Comparison of ENCODE assay signal across 8 cellular contexts in genomic region chr19:53395840-53396580, GRCh38. TPM values are rescaled to one million over a fixed set of nuclear protein-coding genes. Genes with fewer than 3 reads are reported as not detected.
DNase-seq lines count a peak whose midpoint lies in the region; FAIRE-seq and TF ChIP-seq lines count a peak whose summit lies in the region.
"Not testable (repeated sequence)": the region's sequence is repeated elsewhere in the genome, so short reads cannot be mapped to it uniquely, and the experiment has no call there.

No MANE protein-coding gene starts in this region.

- peaks cover 26 to 35% of the 10 kb centered on the region in 2 donors for H3K36me3 Mint-ChIP-seq in CD4-positive, alpha-beta memory T cell
- peaks cover 46% of the 10 kb centered on the region for H3K36me3 Mint-ChIP-seq in T-helper 1 cell treated with Interleukin-12 subunit alpha and Interleukin-12 subunit beta and Interleukin-4 antibody, amounts not matched to agents 30 μg/mL and 1 μg/mL, for 36 hours (ENCODE audit: low read depth)
- peaks cover 18% of the 10 kb centered on the region for H3K36me3 Mint-ChIP-seq in astrocyte (ENCODE audit: low read depth, unreplicated experiment)

- not testable (repeated sequence) for H2BK120ac ChIP-seq in neuronal stem cell (ENCODE audit: low read depth, low read length)

- not testable (repeated sequence) for H2BK5ac ChIP-seq in neuronal stem cell (ENCODE audit: low read length)

- H4K20me1 ChIP-seq in astrocyte (ENCODE audit: insufficient read depth, low read length), result not testable (repeated sequence)

- POLR2A ChIA-PET in CD4-positive, alpha-beta memory T cell (lab: Charles Lee; ENCODE audit: partially characterized antibody), result interaction anchor here (1.9 kb wide), 2 partner anchors 63 to 125 kb away, joined by 7 to 9 read pairs; partner anchors contain the start of gene ZNF845

- TF ChIP-seq CTCF in astrocyte (IDR thresholded peaks at IDR 0.05; ENCODE audit: insufficient read depth, low read depth, low read length), result not testable (repeated sequence)

- peaks cover 0 to 25% (median 8%) of the 10 kb centered on the region in 8 donors for H3K9me3 Mint-ChIP-seq in CD4-positive, alpha-beta memory T cell
- peaks cover 31% of the 10 kb centered on the region for H3K9me3 Mint-ChIP-seq in T-helper 1 cell treated with Interleukin-12 subunit alpha and Interleukin-12 subunit beta and Interleukin-4 antibody, amounts not matched to agents 30 μg/mL and 1 μg/mL, for 36 hours
- H3K9me3 Mint-ChIP-seq in astrocyte (ENCODE audit: unreplicated experiment), result peaks cover 10% of the 10 kb centered on the region

- H3K23ac ChIP-seq in neuronal stem cell (ENCODE audit: low read depth, low read length, poor library complexity), result not testable (repeated sequence)

- DNase-seq in CD4-positive, alpha-beta memory T cell; Jurkat, Clone E6-1 (ENCODE audit: low read depth, low spot score); astrocyte (ENCODE audit: low read depth); neuronal stem cell (ENCODE audit: low spot score): not testable (repeated sequence)
- DNase-seq in kidney tubule cell (ENCODE audit: low spot score), result peak; percentile 4
- peak; percentile 11 for DNase-seq in superior temporal gyrus (ENCODE audit: extremely low spot score)

- peak overlapping the region; percentile 86 for H3K9ac ChIP-seq in astrocyte (ENCODE audit: low read length)
- H3K9ac ChIP-seq in neuronal stem cell (ENCODE audit: low read depth, low read length, poor library complexity), result peak overlapping the region; percentile 70

- intact Hi-C loops in CD4-positive, alpha-beta memory T cell (cut with micrococcal nuclease), result loop anchor here (1.0 to 10.0 kb wide), 5 partner anchors 31 to 201 kb away; partner anchors contain the start of genes ZNF525, ZNF665, ZNF761 and ZNF813

- H2BK12ac ChIP-seq in neuronal stem cell (ENCODE audit: low read length), result not testable (repeated sequence)

- not testable (repeated sequence) for H3K18ac ChIP-seq in neuronal stem cell (ENCODE audit: low read length)

- peak overlapping the region; percentile 75 for H3K27ac ChIP-seq in CD4-positive, alpha-beta memory T cell (ENCODE audit: low read depth, low read length)
- peak overlapping the region; percentile 60 for H3K27ac ChIP-seq in astrocyte (ENCODE audit: low read depth, low read length)
- H3K27ac ChIP-seq in esophagus (ENCODE audit: low read depth in 2 of 2, low read length in 1 of 2), result peak overlapping the region; percentile 77 to 85
- H3K27ac ChIP-seq in neuronal stem cell (replicated peaks; ENCODE audit: low read length), result not testable (repeated sequence)

- H3K4me2 ChIP-seq in astrocyte (ENCODE audit: low read length), result peak overlapping the region; percentile 97
- peak overlapping the region; percentile 93 for H3K4me2 ChIP-seq in neuronal stem cell (ENCODE audit: insufficient read depth, low read length, poor library complexity, severe bottlenecking)

- H3K4me3 Mint-ChIP-seq in CD4-positive, alpha-beta memory T cell, result peak overlapping the region; percentile 92 to 99 (median 98)
- peak overlapping the region; percentile 98 for H3K4me3 Mint-ChIP-seq in T-helper 1 cell treated with Interleukin-12 subunit alpha and Interleukin-12 subunit beta and Interleukin-4 antibody, amounts not matched to agents 30 μg/mL and 1 μg/mL, for 36 hours
- peak overlapping the region; percentile 98 for H3K4me3 Mint-ChIP-seq in astrocyte (ENCODE audit: unreplicated experiment)

- H2AFZ ChIP-seq in astrocyte (ENCODE audit: low read depth, low read length) (peak overlapping the region; percentile 92), neuronal stem cell (ENCODE audit: low read length) (peak overlapping the region; percentile 91)

- peaks cover 20% of the 10 kb centered on the region for H3K4me1 ChIP-seq in CD4-positive, alpha-beta memory T cell (ENCODE audit: insufficient read depth, low read length)
- H3K4me1 ChIP-seq in astrocyte (ENCODE audit: insufficient read depth, low read length); esophagus (ENCODE audit: control insufficient read depth in 2 of 2, insufficient read depth in 2 of 2, low read length in 1 of 2); neuronal stem cell (ENCODE audit: control insufficient read depth in 2 of 2, insufficient read depth in 1 of 2, low read depth in 1 of 2, low read length in 2 of 2): not testable (repeated sequence)

- peak overlapping the region; percentile 69 to 70 for H3K4me3 ChIP-seq in CD4-positive, alpha-beta memory T cell (ENCODE audit: low read length in 2 of 2)
- peak overlapping the region; percentile 80 for H3K4me3 ChIP-seq in Jurkat, Clone E6-1 (ENCODE audit: low read length)
- H3K4me3 ChIP-seq in astrocyte (ENCODE audit: insufficient read depth, low read depth, low read length) (peak overlapping the region; percentile 89), esophagus (ENCODE audit: low read depth in 1 of 2, low read length in 2 of 2) (peak overlapping the region; percentile 53 to 81), neuronal stem cell (ENCODE audit: low read length in 2 of 2) (peak overlapping the region; percentile 79 to 96)

- H3K79me1 ChIP-seq in neuronal stem cell (ENCODE audit: low read depth, low read length), result not testable (repeated sequence)

- not testable (repeated sequence) for H3K14ac ChIP-seq in neuronal stem cell (ENCODE audit: low read length)

- H3K4ac ChIP-seq in neuronal stem cell (ENCODE audit: low read length), result not testable (repeated sequence)

- H3K79me2 ChIP-seq in astrocyte (ENCODE audit: insufficient read depth, low read length), result not testable (repeated sequence)

- not testable (repeated sequence) for H4K8ac ChIP-seq in neuronal stem cell (ENCODE audit: low read depth, low read length)

- CTCF ChIA-PET in CD4-positive, alpha-beta memory T cell (lab: Charles Lee; ENCODE audit: partially characterized antibody), result interaction anchor here (0.6 kb wide), 1 partner anchor 403 kb away, joined by 3 read pairs; no protein-coding TSS in a partner anchor

- peak overlapping the region; percentile 91 to 98 (median 96) for H3K27ac Mint-ChIP-seq in CD4-positive, alpha-beta memory T cell
- peak overlapping the region; percentile 93 for H3K27ac Mint-ChIP-seq in T-helper 1 cell treated with Interleukin-12 subunit alpha and Interleukin-12 subunit beta and Interleukin-4 antibody, amounts not matched to agents 30 μg/mL and 1 μg/mL, for 36 hours
- peak overlapping the region; percentile 70 for H3K27ac Mint-ChIP-seq in astrocyte (ENCODE audit: unreplicated experiment)

- FAIRE-seq in astrocyte (lab: Jason Lieb, UNC), result not testable (repeated sequence)

- 10 to 15% methylated on average over 9 of the region's 9 CpGs for WGBS in esophagus, 2 donors
- WGBS in neuronal stem cell (ENCODE audit: extremely low coverage in 2 of 2, insufficient read length in 2 of 2, insufficient replicate concordance in 1 of 2), 2 donors, result no CpG with 5 or more reads among the region's 9 CpGs

- H4K91ac ChIP-seq in neuronal stem cell (ENCODE audit: low read depth, low read length, poor library complexity), result not testable (repeated sequence)

- peaks cover 21 to 41% (median 30%) of the 10 kb centered on the region in 4 donors for H3K4me1 Mint-ChIP-seq in CD4-positive, alpha-beta memory T cell
- H3K4me1 Mint-ChIP-seq in T-helper 1 cell treated with Interleukin-12 subunit alpha and Interleukin-12 subunit beta and Interleukin-4 antibody, amounts not matched to agents 30 μg/mL and 1 μg/mL, for 36 hours (ENCODE audit: low read depth), result peaks cover 23% of the 10 kb centered on the region
- H3K4me1 Mint-ChIP-seq in astrocyte (ENCODE audit: low read depth, unreplicated experiment), result not testable (repeated sequence)

- not testable (repeated sequence) for H3K27me3 ChIP-seq in CD4-positive, alpha-beta memory T cell (ENCODE audit: insufficient read depth, low read length); astrocyte (ENCODE audit: insufficient read depth, low read length); esophagus (ENCODE audit: control insufficient read depth in 1 of 2, insufficient read depth in 2 of 2, low read length in 2 of 2); neuronal stem cell (ENCODE audit: control insufficient read depth in 3 of 3, insufficient read depth in 3 of 3, low read depth in 1 of 3, low read length in 3 of 3)

- not testable (repeated sequence) for H3K27me3 Mint-ChIP-seq in CD4-positive, alpha-beta memory T cell; T-helper 1 cell treated with Interleukin-12 subunit alpha and Interleukin-12 subunit beta and Interleukin-4 antibody, amounts not matched to agents 30 μg/mL and 1 μg/mL, for 36 hours (ENCODE audit: low read depth); astrocyte (ENCODE audit: low read depth, unreplicated experiment)

- H2BK15ac ChIP-seq in neuronal stem cell (ENCODE audit: low read length), result not testable (repeated sequence)

- peaks cover 18% of the 10 kb centered on the region for H3K36me3 ChIP-seq in CD4-positive, alpha-beta memory T cell (ENCODE audit: insufficient read depth, low read length)
- H3K36me3 ChIP-seq in astrocyte (ENCODE audit: insufficient read depth, low read length); esophagus (ENCODE audit: control insufficient read depth in 2 of 2, insufficient read depth in 2 of 2, low read length in 1 of 2): not testable (repeated sequence)
- peaks cover 8 to 30% of the 10 kb centered on the region in 2 donors for H3K36me3 ChIP-seq in neuronal stem cell (replicated peaks in 1 of 2; ENCODE audit: control insufficient read depth in 2 of 2, insufficient read depth in 2 of 2, low read length in 2 of 2)

- H3K9me3 ChIP-seq in CD4-positive, alpha-beta memory T cell (ENCODE audit: control insufficient read depth in 1 of 2, low read length in 2 of 2); astrocyte (ENCODE audit: insufficient read depth, low read depth, low read length); esophagus (ENCODE audit: control insufficient read depth in 2 of 2, insufficient read depth in 1 of 2, low read depth in 1 of 2, low read length in 1 of 2): not testable (repeated sequence)
- H3K9me3 ChIP-seq in neuronal stem cell (replicated peaks in 1 of 2; ENCODE audit: control insufficient read depth in 2 of 2, insufficient read depth in 1 of 2, low read depth in 1 of 2, low read length in 2 of 2), result peaks cover 0 to 21% of the 10 kb centered on the region in 2 donors

- H2AK5ac ChIP-seq in neuronal stem cell (ENCODE audit: low read depth, low read length), result not testable (repeated sequence)

RNA-seq across cellular contexts. Expression of gene ZNF765, which starts 1.1 kb away (rescaled TPM):
- total RNA-seq in CD4-positive, alpha-beta memory T cell, result 10 to 100 TPM; 20.9 to 21.6 TPM
- polyA plus RNA-seq in CD4-positive, alpha-beta memory T cell, result 1 to 10 TPM; 7.2 to 9.9 TPM
- polyA plus RNA-seq in Jurkat, Clone E6-1 (2012; ENCODE audit: insufficient read depth, insufficient read length), result 4.3 TPM
- 7.5 and 8.9 TPM in 2 replicates for total RNA-seq in astrocyte
- polyA plus RNA-seq in esophagus, result 1 to 10 TPM; 1.6 to 3.2 TPM
- polyA plus RNA-seq in neuronal stem cell (2013, experiment 1 of 2), result 4.5 TPM
- 4.7 TPM for polyA plus RNA-seq in neuronal stem cell (2013, experiment 2 of 2)

RNA-seq across cellular contexts. Expression of gene ZNF525, which starts 30.5 kb away (rescaled TPM):
- 10 to 100 TPM; 36.5 to 36.6 TPM for total RNA-seq in CD4-positive, alpha-beta memory T cell
- polyA plus RNA-seq in CD4-positive, alpha-beta memory T cell, result 1 to 10 TPM; 2.4 to 9.3 TPM
- polyA plus RNA-seq in Jurkat, Clone E6-1 (2012; ENCODE audit: insufficient read depth, insufficient read length), result not detected
- 5.4 and 7.1 TPM in 2 replicates for total RNA-seq in astrocyte
- polyA plus RNA-seq in esophagus, result 1 to 10 TPM; 3.2 to 5.2 TPM
- polyA plus RNA-seq in neuronal stem cell (2013, experiment 1 of 2), result 2.1 TPM
- polyA plus RNA-seq in neuronal stem cell (2013, experiment 2 of 2), result 2.3 TPM

RNA-seq across cellular contexts. Expression of gene ZNF761, which starts 35.8 kb away (rescaled TPM):
- 10 to 100 TPM; 18.3 to 20.2 TPM for total RNA-seq in CD4-positive, alpha-beta memory T cell
- 10 to 100 TPM; 11.2 to 11.4 TPM for polyA plus RNA-seq in CD4-positive, alpha-beta memory T cell
- polyA plus RNA-seq in Jurkat, Clone E6-1 (2012; ENCODE audit: insufficient read depth, insufficient read length), result 8.2 TPM
- total RNA-seq in astrocyte, result 10.3 and 11.3 TPM in 2 replicates
- 1 to 10 TPM; 3.8 to 5.8 TPM for polyA plus RNA-seq in esophagus
- polyA plus RNA-seq in neuronal stem cell (2013, experiment 1 of 2), result 9.8 TPM
- 10.0 TPM for polyA plus RNA-seq in neuronal stem cell (2013, experiment 2 of 2)
